In genomic region chr2:80489718-80490117, GRCh38 we compare ENCODE assay signal across 18 cellular contexts.
DNase-seq lines count a peak whose midpoint lies in the region; ATAC-seq, FAIRE-seq and TF ChIP-seq lines count a peak whose summit lies in the region.
"Had no signal": no experiment of that assay in that cellular context is flagged by ENCODE, and none has a peak within 500 bp of the region (broad histone marks: within the 10 kb centered on the region; RNA-seq: fewer than 3 reads in every experiment).

No MANE protein-coding gene starts in this region.

- H3K27ac ChIP-seq in keratinocyte (ENCODE audit: control insufficient read depth, insufficient read depth, low read length) (no peak overlapping the region), left ventricle myocardium inferior (replicated peaks) (no peak overlapping the region), left lung (no peak overlapping the region)
- H3K27ac ChIP-seq: colonic mucosa, gastroesophageal sphincter, Peyer's patch, transverse colon had no signal

- H3K9me3 ChIP-seq in keratinocyte (ENCODE audit: control insufficient read depth, low read depth, low read length) = no peaks in the 10 kb centered on the region
- no peaks in the 10 kb centered on the region for H3K9me3 ChIP-seq in left ventricle myocardium inferior (replicated peaks)
- H3K9me3 ChIP-seq in left lung = no peaks in the 10 kb centered on the region
- H3K9me3 ChIP-seq: colonic mucosa, gastroesophageal sphincter, Peyer's patch, transverse colon had no signal

- no peak overlapping the region for H3K9ac ChIP-seq in keratinocyte (ENCODE audit: control insufficient read depth, extremely low read depth, insufficient read depth, low read length)

- H3K9me1 ChIP-seq in keratinocyte (ENCODE audit: control insufficient read depth, extremely low read depth, insufficient read depth, low read length) = no peaks in the 10 kb centered on the region

- no peaks in the 10 kb centered on the region for H4K20me1 ChIP-seq in keratinocyte (ENCODE audit: control insufficient read depth, extremely low read depth, insufficient read depth, low read length)

- H3K27me3 ChIP-seq in keratinocyte (ENCODE audit: control insufficient read depth, extremely low read depth, insufficient read depth, low read length) (no peaks in the 10 kb centered on the region), left ventricle myocardium inferior (ENCODE audit: low read depth) (no peaks in the 10 kb centered on the region), left lung (no peaks in the 10 kb centered on the region)
- H3K27me3 ChIP-seq: colonic mucosa, gastroesophageal sphincter, Peyer's patch, transverse colon had no signal

- H3K4me1 ChIP-seq in keratinocyte (ENCODE audit: control insufficient read depth, extremely low read depth, insufficient read depth, low read length) = no peaks in the 10 kb centered on the region
- H3K4me1 ChIP-seq in left ventricle myocardium inferior = no peaks in the 10 kb centered on the region
- H3K4me1 ChIP-seq in left lung = no peaks in the 10 kb centered on the region
- H3K4me1 ChIP-seq: colonic mucosa, gastroesophageal sphincter, Peyer's patch, transverse colon had no signal

- dilution Hi-C loops in keratinocyte (cut with MboI; ENCODE audit: extremely low pct_ligation_motif_present, low sequenced_read_pairs) = no loop called here

- H2AFZ ChIP-seq in keratinocyte (ENCODE audit: control insufficient read depth, low read length) = peak overlapping the region; percentile 31

- H3K4me3 ChIP-seq in astrocyte of the spinal cord (ENCODE audit: low read depth, low read length) = no peak overlapping the region
- H3K4me3 ChIP-seq in keratinocyte (ENCODE audit: control insufficient read depth in 2 of 3, extremely low read depth in 1 of 3, insufficient read depth in 2 of 3, low read depth in 1 of 3, low read length in 3 of 3) = no peak overlapping the region
- H3K4me3 ChIP-seq in left ventricle myocardium inferior = no peak overlapping the region
- no peak overlapping the region for H3K4me3 ChIP-seq in left lung
- H3K4me3 ChIP-seq: colonic mucosa, gastroesophageal sphincter, Peyer's patch, transverse colon had no signal

- ATAC-seq in left lung = no peak
- ATAC-seq: gastroesophageal sphincter, left ventricle myocardium superior had no signal

- intact Hi-C loops in left ventricle myocardium inferior (cut with micrococcal nuclease) (no loop called here), left lung (cut with DNase I) (loop anchor here in 1 of 2 donors (10.0 kb wide), 1 partner anchor 165 kb away; no protein-coding TSS in a partner anchor)

- TF ChIP-seq CTCF in astrocyte of the spinal cord (IDR thresholded peaks at IDR 0.05; ENCODE audit: low read depth, low read length) (no peak), keratinocyte (optimal IDR thresholded peaks at IDR 0.05 in 1 of 3, IDR thresholded peaks at IDR 0.05 in 1 of 3, conservative IDR thresholded peaks at IDR 0.05 in 1 of 3; ENCODE audit: extremely low read depth in 1 of 3, insufficient read depth in 2 of 3, low read length in 3 of 3) (no peak), left ventricle myocardium inferior (IDR thresholded peaks at IDR 0.05; ENCODE audit: borderline replicate concordance) (no peak), left lung (IDR thresholded peaks at IDR 0.05) (no peak)

- peak overlapping the region; percentile 47 for H3K4me2 ChIP-seq in keratinocyte (ENCODE audit: control insufficient read depth, extremely low read depth, insufficient read depth, low read depth, low read length)

- no peaks in the 10 kb centered on the region for H3K79me2 ChIP-seq in keratinocyte (ENCODE audit: control insufficient read depth, insufficient read depth, low read length)

- peak; percentile 64 for DNase-seq in ACHN
- peak; percentile 79 for DNase-seq in LHCN-M2 (ENCODE audit: low read depth)
- DNase-seq in astrocyte of the spinal cord (ENCODE audit: low read depth, low spot score) = peak; percentile 23
- peak; percentile 46 for DNase-seq in keratinocyte (ENCODE audit: low read depth, low spot score)
- DNase-seq in left ventricle myocardium inferior = no peak
- no peak for DNase-seq in HEK293T (ENCODE audit: extremely low spot score)
- DNase-seq in HuH-7.5 (ENCODE audit: low spot score) = no peak
- DNase-seq in left lung = no peak
- DNase-seq: activated CD8-positive, alpha-beta memory T cell treated with anti-CD3 and anti-CD28 coated beads for 24 hours; colonic mucosa; left ventricle myocardium superior; NCI-H345; occipital lobe; Peyer's patch; stimulated activated CD4-positive, alpha-beta T cell treated with anti-CD3 and anti-CD28 coated beads, Interleukin-15, amount 100 ng/mL, for 24 hours; transverse colon had no signal

- CTCF ChIA-PET in HEK293T (lab: Yijun Ruan, JAX) = no interaction called here

- POLR2A ChIA-PET in HEK293T (lab: Yijun Ruan, JAX) = no interaction called here

- in situ Hi-C loops in ACHN (cut with HindIII; ENCODE audit: low pct_ligation_motif_present, low pct_unique_long_range_greater_than_20kb, low sequenced_read_pairs) (no loop called here), astrocyte of the spinal cord (cut with HindIII; ENCODE audit: low sequenced_read_pairs) (no loop called here)

- H3K36me3 ChIP-seq in keratinocyte (ENCODE audit: control insufficient read depth in 2 of 2, extremely low read depth in 1 of 2, insufficient read depth in 2 of 2, low read length in 2 of 2) (no peaks in the 10 kb centered on the region), left ventricle myocardium inferior (no peaks in the 10 kb centered on the region), left lung (no peaks in the 10 kb centered on the region)
- H3K36me3 ChIP-seq: colonic mucosa, gastroesophageal sphincter, Peyer's patch, transverse colon had no signal

- peak; percentile 66 for FAIRE-seq in keratinocyte (lab: Jason Lieb, UNC)
- FAIRE-seq: TTC549 had no signal

TF ChIP-seq in HEK293T, 16 proteins besides CTCF, POLR2A, EP300 and RAD21:
- TF ChIP-seq ELF4 (IDR thresholded peaks at IDR 0.05) (no peak), FOXM1 (IDR thresholded peaks at IDR 0.05; ENCODE audit: borderline replicate concordance) (no peak), TARDBP (IDR thresholded peaks at IDR 0.05) (no peak), SP1 (IDR thresholded peaks at IDR 0.05) (no peak), FOXK2 (IDR thresholded peaks at IDR 0.05) (no peak), HDGF (IDR thresholded peaks at IDR 0.05; ENCODE audit: borderline replicate concordance) (no peak), L3MBTL2 (conservative IDR thresholded peaks at IDR 0.05) (no peak), FOXA1 (IDR thresholded peaks at IDR 0.05) (no peak), CTBP1 (IDR thresholded peaks at IDR 0.05; ENCODE audit: borderline replicate concordance) (no peak), NFRKB (IDR thresholded peaks at IDR 0.05) (no peak), BHLHE40 (IDR thresholded peaks at IDR 0.05; ENCODE audit: borderline replicate concordance) (no peak), ARNT (IDR thresholded peaks at IDR 0.05) (no peak), SUZ12 (IDR thresholded peaks at IDR 0.05) (no peak), ZNF384 (IDR thresholded peaks at IDR 0.05) (no peak), LEF1 (IDR thresholded peaks at IDR 0.05; ENCODE audit: borderline replicate concordance) (no peak)
- TF ChIP-seq, protein P1, sequence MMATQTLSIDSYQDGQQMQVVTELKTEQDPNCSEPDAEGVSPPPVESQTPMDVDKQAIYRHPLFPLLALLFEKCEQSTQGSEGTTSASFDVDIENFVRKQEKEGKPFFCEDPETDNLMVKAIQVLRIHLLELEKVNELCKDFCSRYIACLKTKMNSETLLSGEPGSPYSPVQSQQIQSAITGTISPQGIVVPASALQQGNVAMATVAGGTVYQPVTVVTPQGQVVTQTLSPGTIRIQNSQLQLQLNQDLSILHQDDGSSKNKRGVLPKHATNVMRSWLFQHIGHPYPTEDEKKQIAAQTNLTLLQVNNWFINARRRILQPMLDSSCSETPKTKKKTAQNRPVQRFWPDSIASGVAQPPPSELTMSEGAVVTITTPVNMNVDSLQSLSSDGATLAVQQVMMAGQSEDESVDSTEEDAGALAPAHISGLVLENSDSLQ (IDR thresholded peaks at IDR 0.05) = no peak

Comparison
In these comparisons a context has a peak if more than half of its experiments do, and no peak if none do; other contexts are left out.
1. DNase-seq: peak in ACHN (single experiment), LHCN-M2 (single experiment), astrocyte of the spinal cord (single experiment) and keratinocyte (single experiment); none in left ventricle myocardium inferior (single experiment), HEK293T (single experiment), HuH-7.5 (single experiment) and left lung (0 of 2).